ENCODE assay signal across 1 cellular context in genomic region chr6:148888853-148889252, GRCh38.
TF ChIP-seq lines count a peak whose summit lies in the region.

No MANE protein-coding gene starts in this region.

TF ChIP-seq in SK-N-SH treated with all-trans-retinoic acid at 6 μM for 48 hours, 23 proteins besides CTCF, POLR2A, EP300 and RAD21 (continued from another document):
- no peak for TF ChIP-seq PATZ1 (CRISPR knock-in tag; IDR thresholded peaks at IDR 0.05; ENCODE audit: borderline replicate concordance)
